Comparison of ENCODE assay signal across 21 cellular contexts in the genomic region with DNA sequence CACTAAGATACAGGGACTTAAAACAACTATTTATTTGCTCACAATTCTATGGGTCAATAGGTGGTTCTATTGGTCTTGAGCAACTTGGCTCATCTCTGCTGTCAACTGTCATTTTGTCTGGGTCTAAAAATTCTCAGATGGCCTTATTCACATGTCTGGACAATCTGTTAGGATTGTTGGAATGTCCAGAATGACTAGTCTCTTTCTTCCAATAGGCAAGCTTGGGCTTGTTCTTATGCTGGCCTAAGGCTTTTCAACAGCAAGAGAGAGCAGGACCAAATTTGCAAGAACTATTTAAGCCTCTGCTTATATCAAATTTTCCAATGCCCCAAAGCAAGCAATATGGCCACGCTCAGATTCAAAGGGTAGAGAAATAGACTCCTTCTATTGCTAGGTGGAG.
"Had no signal": no experiment of that assay in that cellular context is flagged by ENCODE, and none has a peak within 500 bp of the region (broad histone marks: within the 10 kb centered on the region; RNA-seq: fewer than 3 reads in every experiment).

No MANE protein-coding gene starts in this region.

- H3K27me3 ChIP-seq: SJSA1 had no signal

- H3K36me3 ChIP-seq: MG63, SJSA1 had no signal

- DNase-seq: KBM-7, MG63, NCI-H1092, NCI-H1105 treated with DMSO at 0.1 percent for 48 hours, NCI-H1417 treated with DMSO at 0.1 percent for 48 hours, NCI-H146, NCI-H1694 treated with DMSO at 0.1 percent for 48 hours, NCI-H1930, NCI-H2081, NCI-H2107, NCI-H2227 treated with DMSO at 0.1 percent for 48 hours, NCI-H510A, NCI-H524 treated with DMSO at 0.1 percent for 48 hours, NCI-H69, NCI-H774, Right ventricle myocardium superior, SIG-M5 had no signal

- H3K27ac ChIP-seq: HL-60, SJSA1, SK-N-MC had no signal

- H3K4me1 ChIP-seq: SJSA1 had no signal

- FAIRE-seq: RCC 7860 had no signal

- H3K4me3 ChIP-seq: MG63, SJSA1, SK-N-MC had no signal

- H3K9me3 ChIP-seq: MG63 had no signal
